In genomic region chr22:25902402-25902801, GRCh38 we compare ENCODE assay signal across 36 cellular contexts.
DNase-seq lines count a peak whose midpoint lies in the region; ATAC-seq, FAIRE-seq and TF ChIP-seq lines count a peak whose summit lies in the region.
"Had no signal": no experiment of that assay in that cellular context is flagged by ENCODE, and none has a peak within 500 bp of the region (broad histone marks: within the 10 kb centered on the region; RNA-seq: fewer than 3 reads in every experiment).

No MANE protein-coding gene starts in this region.

- 16% methylated on average over 7 of the region's 8 CpGs for WGBS in HepG2 (ENCODE audit: low lambda C conversion rate)
- WGBS in right lobe of liver (ENCODE audit: insufficient coverage, low coverage, low lambda C conversion rate, missing lambda C conversion rate): 61% methylated on average over 7 of the region's 8 CpGs
- 78 to 83% methylated on average over 8 of the region's 8 CpGs for WGBS in aorta, 2 donors

- no peak overlapping the region for H3K4me3 ChIP-seq in HepG2 (replicated peaks in 1 of 3; ENCODE audit: insufficient read depth in 1 of 3, low read depth in 2 of 3, low read length in 3 of 3)
- no peak overlapping the region for H3K4me3 ChIP-seq in right lobe of liver
- no peak overlapping the region for H3K4me3 ChIP-seq in aorta (ENCODE audit: low read length in 2 of 2)
- H3K4me3 ChIP-seq in dorsolateral prefrontal cortex: no peak overlapping the region
- H3K4me3 ChIP-seq: A549; BLaER1; BLaER1 treated with 17β-estradiol and CSF1 and Interleukin-3, amounts not matched to agents 10 nM and 100 nM had no signal

- intact Hi-C loops in HepG2 (cut with micrococcal nuclease; ENCODE audit: unreplicated experiment) (no loop called here), right lobe of liver (cut with DNase I) (no loop called here), aorta (cut with DNase I) (no loop called here), dorsolateral prefrontal cortex (cut with DNase I) (loop anchor here in 1 of 2 donors (5.0 kb wide), 1 partner anchor 40 kb away; no protein-coding TSS in a partner anchor)

- FAIRE-seq in HepG2 (lab: Jason Lieb, UNC) (no peak), urothelium cell line (lab: Jason Lieb, UNC) (peak; percentile 70)
- FAIRE-seq: A204.1, A549, D721Med had no signal

- H3K27ac ChIP-seq in HepG2 (ENCODE audit: extremely low read length, insufficient read depth, low read length): no peak overlapping the region
- no peak overlapping the region for H3K27ac ChIP-seq in right lobe of liver
- no peak overlapping the region for H3K27ac ChIP-seq in aorta (ENCODE audit: low read depth in 1 of 2, low read length in 2 of 2)
- H3K27ac ChIP-seq in dorsolateral prefrontal cortex: no peak overlapping the region
- H3K27ac ChIP-seq: 22Rv1; A549; BLaER1; BLaER1 treated with 17β-estradiol and CSF1 and Interleukin-3, amounts not matched to agents 10 nM and 100 nM; C4-2B had no signal

- no peak overlapping the region for H3K4me3 Mint-ChIP-seq in osteocyte (ENCODE audit: unreplicated experiment)
- H3K4me3 Mint-ChIP-seq: B cell; CD14-positive monocyte; CD4-positive, alpha-beta memory T cell; CD4-positive, alpha-beta T cell; CD4-positive, CD25-positive, alpha-beta regulatory T cell; CD8-positive, alpha-beta memory T cell; CD8-positive, alpha-beta T cell had no signal

- H3K36me3 Mint-ChIP-seq in osteocyte (ENCODE audit: unreplicated experiment): no peaks in the 10 kb centered on the region
- H3K36me3 Mint-ChIP-seq: CD14-positive monocyte; CD4-positive, alpha-beta memory T cell; CD4-positive, CD25-positive, alpha-beta regulatory T cell; CD8-positive, alpha-beta T cell had no signal

- no peak for TF ChIP-seq EP300 in HepG2 (IDR thresholded peaks at IDR 0.05; ENCODE audit: low read depth in 2 of 2, low read length in 2 of 2)
- TF ChIP-seq EP300 in HepG2 (CRISPR knock-in tag; IDR thresholded peaks at IDR 0.05; ENCODE audit: borderline replicate concordance): no peak

- H3K9me3 ChIP-seq in HepG2 (ENCODE audit: low read length) (no peaks in the 10 kb centered on the region), right lobe of liver (no peaks in the 10 kb centered on the region), aorta (ENCODE audit: control insufficient read depth, low read length) (no peaks in the 10 kb centered on the region)
- H3K9me3 ChIP-seq: A549, BE2C, Caco-2 had no signal

- POLR2A ChIA-PET in HepG2 (lab: Yijun Ruan, JAX): no interaction called here

- H3K9ac ChIP-seq in HepG2 (ENCODE audit: insufficient read depth, low read depth, low read length): no peak overlapping the region
- H3K9ac ChIP-seq: BLaER1; BLaER1 treated with 17β-estradiol and CSF1 and Interleukin-3, amounts not matched to agents 10 nM and 100 nM had no signal

- ATAC-seq in HepG2 (no peak), right lobe of liver (no peak), aorta (ENCODE audit: low FRiP score) (peak; percentile 22)
- ATAC-seq: A549; CD8-positive, alpha-beta T cell had no signal

- H3K27me3 ChIP-seq in HepG2 (ENCODE audit: control insufficient read depth in 1 of 2, insufficient read depth in 2 of 2, low read length in 2 of 2): peaks cover 0 to 7% of the 10 kb centered on the region in 2 experiments; a peak in 2 of 5 replicates
- H3K27me3 ChIP-seq in right lobe of liver: no peaks in the 10 kb centered on the region
- no peaks in the 10 kb centered on the region for H3K27me3 ChIP-seq in aorta (ENCODE audit: control insufficient read depth in 1 of 2, insufficient read depth in 2 of 2, low read length in 1 of 2)
- peaks cover 0 to 8% (median 0%) of the 10 kb centered on the region in 45 donors for H3K27me3 ChIP-seq in dorsolateral prefrontal cortex
- H3K27me3 ChIP-seq: BE2C; BLaER1; BLaER1 treated with 17β-estradiol and CSF1 and Interleukin-3, amounts not matched to agents 10 nM and 100 nM had no signal

- TF ChIP-seq CTCF in HepG2 (CRISPR knock-in tag; IDR thresholded peaks at IDR 0.05) (no peak), right lobe of liver (IDR thresholded peaks at IDR 0.05) (no peak), osteocyte (IDR thresholded peaks at IDR 0.05) (no peak), dorsolateral prefrontal cortex (IDR thresholded peaks at IDR 0.05 in 54 of 56, conservative IDR thresholded peaks at IDR 0.05 in 2 of 56; ENCODE audit: low read depth in 1 of 56, partially characterized antibody in 56 of 56) (no peak)

- H3K4me2 ChIP-seq in HepG2 (ENCODE audit: low read depth, low read length): no peak overlapping the region
- H3K4me2 ChIP-seq: A549; BLaER1; BLaER1 treated with 17β-estradiol and CSF1 and Interleukin-3, amounts not matched to agents 10 nM and 100 nM had no signal

- TF ChIP-seq POLR2A in HepG2 (IDR thresholded peaks at IDR 0.05; ENCODE audit: insufficient read depth in 1 of 2, low read depth in 2 of 2, low read length in 2 of 2): no peak
- no peak for TF ChIP-seq POLR2A in right lobe of liver (IDR thresholded peaks at IDR 0.05)

- no TSS peak for BruUV-seq in HepG2 (replicated peaks; lab: Mats Ljungman, UMichigan)

- no peak for DNase-seq in HepG2 (ENCODE audit: low spot score)
- no peak for DNase-seq in right lobe of liver
- peak; percentile 68 for DNase-seq in osteocyte (ENCODE audit: extremely low spot score, unreplicated experiment)
- no peak for DNase-seq in urothelium cell line (ENCODE audit: low spot score)
- DNase-seq in aorta: no peak
- DNase-seq in medulla oblongata (ENCODE audit: extremely low spot score): no peak
- no peak for DNase-seq in dorsolateral prefrontal cortex
- DNase-seq in DMS79 treated with DMSO at 0.1 percent for 48 hours (lab: John Stamatoyannopoulos, UW): no peak
- DNase-seq: 8988T; ACHN; AML-193; BE2C; C1 segment of cervical spinal cord; Caco-2; Calu3; CD4-positive, alpha-beta memory T cell; CD4-positive, alpha-beta T cell; CD4-positive, CD25-positive, alpha-beta regulatory T cell; CD8-positive, alpha-beta memory T cell; CD8-positive, alpha-beta T cell; COR-L47; DMS 273 treated with DMSO at 0.1 percent for 48 hours; DMS153; DMS53; DMS79; DND-41; EL had no signal

- no peaks in the 10 kb centered on the region for H4K20me1 ChIP-seq in HepG2 (ENCODE audit: insufficient read depth, low read length)
- H4K20me1 ChIP-seq: BLaER1; BLaER1 treated with 17β-estradiol and CSF1 and Interleukin-3, amounts not matched to agents 10 nM and 100 nM had no signal

- CTCF ChIA-PET in HepG2 (lab: Yijun Ruan, JAX; ENCODE audit: low intra/inter-chr PET ratio, low total read pairs): no interaction called here

- TF ChIP-seq RAD21 in HepG2 (CRISPR knock-in tag; IDR thresholded peaks at IDR 0.05): no peak

- peaks cover 3% of the 10 kb centered on the region for H3K9me3 Mint-ChIP-seq in osteocyte (ENCODE audit: unreplicated experiment)
- H3K9me3 Mint-ChIP-seq: CD4-positive, alpha-beta T cell; CD8-positive, alpha-beta T cell had no signal

- in situ Hi-C loops in HepG2 (cut with HindIII; ENCODE audit: extremely low pct_ligation_motif_present, low pct_unique_long_range_greater_than_20kb): no loop called here

- no peak overlapping the region for H3K27ac Mint-ChIP-seq in osteocyte (ENCODE audit: unreplicated experiment)
- H3K27ac Mint-ChIP-seq: B cell; CD4-positive, alpha-beta memory T cell; CD4-positive, alpha-beta T cell; CD4-positive, CD25-positive, alpha-beta regulatory T cell; CD8-positive, alpha-beta memory T cell; CD8-positive, alpha-beta T cell had no signal

- no peaks in the 10 kb centered on the region for H3K4me1 Mint-ChIP-seq in osteocyte (ENCODE audit: unreplicated experiment)
- H3K4me1 Mint-ChIP-seq: B cell; CD14-positive monocyte; CD4-positive, alpha-beta memory T cell; CD4-positive, CD25-positive, alpha-beta regulatory T cell; CD8-positive, alpha-beta memory T cell had no signal

- H3K36me3 ChIP-seq in HepG2 (replicated peaks in 1 of 2; ENCODE audit: control insufficient read depth in 1 of 2, insufficient read depth in 2 of 2, low read length in 2 of 2) (no peaks in the 10 kb centered on the region), right lobe of liver (no peaks in the 10 kb centered on the region), aorta (ENCODE audit: control insufficient read depth in 1 of 2, insufficient read depth in 2 of 2, low read length in 1 of 2) (peaks cover 8 to 12% of the 10 kb centered on the region in 2 donors)
- H3K36me3 ChIP-seq: BE2C, BLaER1 had no signal

- peaks cover 5% of the 10 kb centered on the region for H3K27me3 Mint-ChIP-seq in osteocyte (ENCODE audit: unreplicated experiment)
- H3K27me3 Mint-ChIP-seq: CD4-positive, CD25-positive, alpha-beta regulatory T cell had no signal

- no peaks in the 10 kb centered on the region for H3K79me2 ChIP-seq in HepG2 (ENCODE audit: insufficient read depth, low read length)

- H3K4me1 ChIP-seq in HepG2 (ENCODE audit: insufficient read depth, low read length): no peaks in the 10 kb centered on the region
- no peaks in the 10 kb centered on the region for H3K4me1 ChIP-seq in right lobe of liver
- no peaks in the 10 kb centered on the region for H3K4me1 ChIP-seq in aorta (ENCODE audit: control insufficient read depth in 1 of 2, insufficient read depth in 2 of 2, low read length in 2 of 2)
- H3K4me1 ChIP-seq: A549, BE2C, BLaER1, Caco-2 had no signal

- no peak overlapping the region for H2AFZ ChIP-seq in HepG2 (ENCODE audit: low read length)

TF ChIP-seq in HepG2, 621 proteins besides CTCF, POLR2A, EP300 and RAD21:
- TF ChIP-seq MNT (IDR thresholded peaks at IDR 0.05): peak; percentile 77
- no peak for TF ChIP-seq ZNF225 (CRISPR knock-in tag; IDR thresholded peaks at IDR 0.05)
